In genomic region chr17:55451203-55451641, GRCh38 we compare ENCODE assay signal across 1 cellular context.
TF ChIP-seq lines count a peak whose summit lies in the region.

No MANE protein-coding gene starts in this region.

TF ChIP-seq in K562, 482 proteins besides CTCF, POLR2A, EP300 and RAD21 (continued from another document and continues in another):
- TF ChIP-seq NR2F6 (CRISPR knock-in tag; IDR thresholded peaks at IDR 0.05) = no peak
- TF ChIP-seq CHD4 (IDR thresholded peaks at IDR 0.05; ENCODE audit: insufficient read depth, insufficient replicate concordance, low read depth, low read length, poor library complexity, severe bottlenecking) = no peak
- no peak for TF ChIP-seq CBX2 (IDR thresholded peaks at IDR 0.05; ENCODE audit: insufficient read depth, low read length, poor library complexity, severe bottlenecking)
- TF ChIP-seq TEAD2 (tag; IDR thresholded peaks at IDR 0.05) = no peak
- TF ChIP-seq ZNF217 (CRISPR knock-in tag; IDR thresholded peaks at IDR 0.05) = no peak
- no peak for TF ChIP-seq CBX8 (IDR thresholded peaks at IDR 0.05; ENCODE audit: borderline replicate concordance, extremely low read depth, low read depth, low read length, poor library complexity, severe bottlenecking)
- no peak for TF ChIP-seq KDM4B (IDR thresholded peaks at IDR 0.05; ENCODE audit: borderline replicate concordance in 2 of 2, low read depth in 1 of 2)
- no peak for TF ChIP-seq ZNF407 (IDR thresholded peaks at IDR 0.05; ENCODE audit: low read depth)
- no peak for TF ChIP-seq ZNF609 (CRISPR knock-in tag; IDR thresholded peaks at IDR 0.05; ENCODE audit: borderline replicate concordance)
- TF ChIP-seq U2AF2 (optimal IDR thresholded peaks at IDR 0.05; ENCODE audit: low read depth, low read length) = no peak
- TF ChIP-seq LCOR (CRISPR knock-in tag; IDR thresholded peaks at IDR 0.05) = no peak
- TF ChIP-seq SP2 (IDR thresholded peaks at IDR 0.05; ENCODE audit: extremely low read depth, low read depth, low read length, poor library complexity, severe bottlenecking) = no peak
- no peak for TF ChIP-seq ZBTB33 (CRISPR knock-in tag; IDR thresholded peaks at IDR 0.05)
- no peak for TF ChIP-seq POLR2H (tag; IDR thresholded peaks at IDR 0.05; ENCODE audit: low read depth)
- TF ChIP-seq CBFA2T2 (conservative IDR thresholded peaks at IDR 0.05) = peak; percentile 97
- no peak for TF ChIP-seq ZBTB12 (CRISPR knock-in tag; IDR thresholded peaks at IDR 0.05)
- TF ChIP-seq PATZ1 (CRISPR knock-in tag; IDR thresholded peaks at IDR 0.05; ENCODE audit: borderline replicate concordance) = no peak
- TF ChIP-seq ZNF316 (IDR thresholded peaks at IDR 0.05) = no peak
- no peak for TF ChIP-seq FOXP4 (CRISPR knock-in tag; IDR thresholded peaks at IDR 0.05; ENCODE audit: borderline replicate concordance)
- no peak for TF ChIP-seq ZNF77 (CRISPR knock-in tag; IDR thresholded peaks at IDR 0.05)
- TF ChIP-seq ZBTB7A (IDR thresholded peaks at IDR 0.05; ENCODE audit: borderline replicate concordance, control insufficient read depth, low read depth, low read length) = no peak
- TF ChIP-seq BDP1 (IDR thresholded peaks at IDR 0.05; ENCODE audit: insufficient read depth, insufficient read length) = no peak
- no peak for TF ChIP-seq SNAPC5 (CRISPR knock-in tag; IDR thresholded peaks at IDR 0.05)
- TF ChIP-seq ARHGAP35 (IDR thresholded peaks at IDR 0.05; ENCODE audit: partially characterized antibody) = no peak
- no peak for TF ChIP-seq ZC3H8 (IDR thresholded peaks at IDR 0.05)
- TF ChIP-seq NFIX (CRISPR knock-in tag; IDR thresholded peaks at IDR 0.05; ENCODE audit: low read depth) = no peak
- TF ChIP-seq CCAR2 (IDR thresholded peaks at IDR 0.05; ENCODE audit: low read depth, low read length) = no peak
- TF ChIP-seq ETV5 (CRISPR knock-in tag; IDR thresholded peaks at IDR 0.05; ENCODE audit: low read depth) = peak; percentile 64; the same call in 1 of the 2 replicates
- TF ChIP-seq ZNF507 (tag; conservative IDR thresholded peaks at IDR 0.05) = no peak
- TF ChIP-seq IRF9 (tag; IDR thresholded peaks at IDR 0.05) = no peak
- peak; percentile 47 for TF ChIP-seq L3MBTL2 (IDR thresholded peaks at IDR 0.05)
- peak; percentile 96 for TF ChIP-seq CTBP1 (IDR thresholded peaks at IDR 0.05; ENCODE audit: borderline replicate concordance)
- no peak for TF ChIP-seq MYC (IDR thresholded peaks at IDR 0.05; ENCODE audit: low read depth, low read length)
- TF ChIP-seq MYC (CRISPR knock-in tag; IDR thresholded peaks at IDR 0.05; ENCODE audit: borderline replicate concordance, low read depth) = no peak
- TF ChIP-seq VEZF1 (CRISPR knock-in tag; IDR thresholded peaks at IDR 0.05) = peak; percentile 31; the same call in 1 of the 2 replicates
- TF ChIP-seq NR3C1 (CRISPR knock-in tag; IDR thresholded peaks at IDR 0.05) = no peak
